ENCODE assay signal across 25 cellular contexts in genomic region chr12:110658882-110659281, GRCh38. TPM values are rescaled to one million over a fixed set of nuclear protein-coding genes. Genes with fewer than 3 reads are reported as not detected.
DNase-seq lines count a peak whose midpoint lies in the region; ATAC-seq, FAIRE-seq and TF ChIP-seq lines count a peak whose summit lies in the region.
"Had no signal": no experiment of that assay in that cellular context is flagged by ENCODE, and none has a peak within 500 bp of the region (broad histone marks: within the 10 kb centered on the region; RNA-seq: fewer than 3 reads in every experiment).

No MANE protein-coding gene starts in this region.

- no peak overlapping the region for H3K4me3 Mint-ChIP-seq in activated CD8-positive, alpha-beta T cell treated with anti-CD3 and anti-CD28 coated beads, Interleukin-2, amount 10 ng/mL, durations not matched to agents 7 days and 5 days
- H3K4me3 Mint-ChIP-seq: activated naive CD8-positive, alpha-beta T cell; activated T-helper 1 cell treated with anti-CD3 and anti-CD28 coated beads, Interleukin-12 subunit alpha, Interleukin-12 subunit beta, Interleukin-2, Interleukin-4 antibody, amounts not matched to agents 30 ng/mL and 10 ng/mL and 1 ng/mL, durations not matched to agents 14 hours and 24 hours and 36 hours; H9; nephron; type B pancreatic cell had no signal

- peaks cover 34% of the 10 kb centered on the region for H3K4me1 Mint-ChIP-seq in activated CD8-positive, alpha-beta T cell treated with anti-CD3 and anti-CD28 coated beads, Interleukin-2, amount 10 ng/mL, durations not matched to agents 7 days and 5 days (ENCODE audit: low read depth)

- H3K36me3 ChIP-seq in Karpas-422 (ENCODE audit: insufficient read depth, low read length) (no peaks in the 10 kb centered on the region), endothelial cell of umbilical vein (ENCODE audit: control insufficient read depth in 2 of 2, extremely low read depth in 1 of 2, insufficient read depth in 2 of 2, low read length in 2 of 2) (no peaks in the 10 kb centered on the region), lower lobe of right lung (peaks cover 7% of the 10 kb centered on the region)

- POLR2A ChIA-PET in activated CD8-positive, alpha-beta T cell treated with anti-CD3 and anti-CD28 coated beads, Interleukin-2, amount 10 ng/mL, durations not matched to agents 7 days and 5 days (lab: Charles Lee), result no interaction called here
- POLR2A ChIA-PET in endothelial cell of umbilical vein (lab: Charles Lee), result no interaction called here

- intact Hi-C loops in endothelial cell of umbilical vein (cut with micrococcal nuclease) (no loop called here), lower lobe of right lung (cut with DNase I) (no loop called here)

- H3K4me1 ChIP-seq in Karpas-422 (ENCODE audit: low read length), result peaks cover 10% of the 10 kb centered on the region
- H3K4me1 ChIP-seq in endothelial cell of umbilical vein (ENCODE audit: control insufficient read depth, extremely low read depth, insufficient read depth, low read length), result no peaks in the 10 kb centered on the region
- no peaks in the 10 kb centered on the region for H3K4me1 ChIP-seq in lower lobe of right lung
- H3K4me1 ChIP-seq: A549, Caco-2, parathyroid adenoma had no signal

- H3K9me3 Mint-ChIP-seq in activated CD8-positive, alpha-beta T cell treated with anti-CD3 and anti-CD28 coated beads, Interleukin-2, amount 10 ng/mL, durations not matched to agents 7 days and 5 days (ENCODE audit: insufficient read depth), result no peaks in the 10 kb centered on the region
- H3K9me3 Mint-ChIP-seq: activated T-helper 1 cell treated with anti-CD3 and anti-CD28 coated beads, Interleukin-12 subunit alpha, Interleukin-12 subunit beta, Interleukin-2, Interleukin-4 antibody, amounts not matched to agents 30 ng/mL and 10 ng/mL and 1 ng/mL, durations not matched to agents 14 hours and 24 hours and 36 hours; H9; nephron; type B pancreatic cell had no signal

- no peaks in the 10 kb centered on the region for H3K27me3 Mint-ChIP-seq in activated CD8-positive, alpha-beta T cell treated with anti-CD3 and anti-CD28 coated beads, Interleukin-2, amount 10 ng/mL, durations not matched to agents 7 days and 5 days (ENCODE audit: low read depth)
- H3K27me3 Mint-ChIP-seq: activated naive CD8-positive, alpha-beta T cell; type B pancreatic cell had no signal

- H3K36me3 Mint-ChIP-seq in activated CD8-positive, alpha-beta T cell treated with anti-CD3 and anti-CD28 coated beads, Interleukin-2, amount 10 ng/mL, durations not matched to agents 7 days and 5 days (ENCODE audit: low read depth), result peaks cover 61% of the 10 kb centered on the region

- H3K4me3 ChIP-seq in Karpas-422 (ENCODE audit: low read length) (no peak overlapping the region), endothelial cell of umbilical vein (replicated peaks in 1 of 3; ENCODE audit: insufficient read depth in 1 of 3, low read depth in 1 of 3, low read length in 3 of 3) (no peak overlapping the region), lower lobe of right lung (no peak overlapping the region)
- H3K4me3 ChIP-seq: A549 had no signal

- dilution Hi-C loops in endothelial cell of umbilical vein (cut with MboI; ENCODE audit: extremely low pct_ligation_motif_present, low sequenced_read_pairs), result no loop called here

- no peak for FAIRE-seq in endothelial cell of umbilical vein (lab: Jason Lieb, UNC)
- FAIRE-seq: A549, colon had no signal

- ATAC-seq in activated CD8-positive, alpha-beta T cell treated with anti-CD3 and anti-CD28 coated beads, Interleukin-2, amount 10 ng/mL, durations not matched to agents 7 days and 5 days, result no peak
- ATAC-seq in GM18858 (IDR thresholded peaks at IDR 0.05; ENCODE audit: unreplicated experiment) (no peak), lower lobe of right lung (no peak), GM21528 (IDR thresholded peaks at IDR 0.05; ENCODE audit: low FRiP score, unreplicated experiment) (no peak)
- ATAC-seq: PC-3 had no signal

- H3K4me2 ChIP-seq in Karpas-422 (ENCODE audit: low read depth, low read length, poor library complexity, severe bottlenecking), result no peak overlapping the region
- H3K4me2 ChIP-seq in endothelial cell of umbilical vein (ENCODE audit: insufficient read depth, low read length), result no peak overlapping the region
- H3K4me2 ChIP-seq: A549 had no signal

- H2AFZ ChIP-seq in Karpas-422 (ENCODE audit: low read length) (no peak overlapping the region), endothelial cell of umbilical vein (ENCODE audit: low read depth, low read length) (no peak overlapping the region)
- H2AFZ ChIP-seq: parathyroid adenoma had no signal

- H3K9me1 ChIP-seq in endothelial cell of umbilical vein (replicated peaks; ENCODE audit: control insufficient read depth, extremely low read depth, insufficient read depth, low read length), result no peaks in the 10 kb centered on the region

- DNase-seq in Ammon's horn (ENCODE audit: low spot score), result peak; percentile 35
- DNase-seq in Karpas-422, result peak; percentile 27
- DNase-seq in activated CD8-positive, alpha-beta T cell treated with anti-CD3 and anti-CD28 coated beads, Interleukin-2, amount 10 ng/mL, durations not matched to agents 7 days and 5 days, result no peak
- peak; percentile 10 for DNase-seq in endothelial cell of umbilical vein (ENCODE audit: low read depth, low spot score)
- no peak for DNase-seq in lower lobe of right lung
- DNase-seq in T1000 (lab: John Stamatoyannopoulos, UW), result no peak
- DNase-seq: activated CD4-positive, alpha-beta T cell treated with anti-CD3 and anti-CD28 coated beads for 4 hours; Caco-2; H9; MM.1S; NCI-H1436; PC-3; right cardiac atrium; SIG-M5; stimulated activated CD4-positive, alpha-beta T cell treated with anti-CD3 and anti-CD28 coated beads, Interleukin-4, amount 100 ng/mL, for 24 hours; T-helper 1 cell had no signal

- TF ChIP-seq CTCF in endothelial cell of umbilical vein (IDR thresholded peaks at IDR 0.05; ENCODE audit: extremely low read depth in 1 of 2, insufficient read depth in 1 of 2, low read depth in 1 of 2, low read length in 2 of 2) (no peak), lower lobe of right lung (IDR thresholded peaks at IDR 0.05) (no peak)

- H3K9me2 ChIP-seq in Karpas-422 (replicated peaks; ENCODE audit: insufficient read depth, low read length), result no peaks in the 10 kb centered on the region

- H3K9me3 ChIP-seq in Karpas-422 (ENCODE audit: low read length) (no peaks in the 10 kb centered on the region), endothelial cell of umbilical vein (replicated peaks; ENCODE audit: control insufficient read depth, insufficient read depth, low read length) (no peaks in the 10 kb centered on the region), lower lobe of right lung (no peaks in the 10 kb centered on the region)
- H3K9me3 ChIP-seq: A549, Caco-2 had no signal

- no peaks in the 10 kb centered on the region for H3K79me2 ChIP-seq in Karpas-422 (ENCODE audit: low read length)
- H3K79me2 ChIP-seq in endothelial cell of umbilical vein (ENCODE audit: control insufficient read depth, insufficient read depth, low read length), result no peaks in the 10 kb centered on the region
- H3K79me2 ChIP-seq: parathyroid adenoma had no signal

- H3K27me3 ChIP-seq in Karpas-422 (ENCODE audit: low read length) (no peaks in the 10 kb centered on the region), endothelial cell of umbilical vein (ENCODE audit: control insufficient read depth in 2 of 2, insufficient read depth in 2 of 2, low read length in 2 of 2) (no peaks in the 10 kb centered on the region), lower lobe of right lung (ENCODE audit: low read depth) (no peaks in the 10 kb centered on the region)

- H3K27ac Mint-ChIP-seq in activated CD8-positive, alpha-beta T cell treated with anti-CD3 and anti-CD28 coated beads, Interleukin-2, amount 10 ng/mL, durations not matched to agents 7 days and 5 days, result peak overlapping the region; percentile 11
- H3K27ac Mint-ChIP-seq: activated naive CD8-positive, alpha-beta T cell; activated T-helper 1 cell treated with anti-CD3 and anti-CD28 coated beads, Interleukin-12 subunit alpha, Interleukin-12 subunit beta, Interleukin-2, Interleukin-4 antibody, amounts not matched to agents 30 ng/mL and 10 ng/mL and 1 ng/mL, durations not matched to agents 14 hours and 24 hours and 36 hours; type B pancreatic cell had no signal

- TF ChIP-seq POLR2A in endothelial cell of umbilical vein (IDR thresholded peaks at IDR 0.05; ENCODE audit: low read depth, low read length), result no peak

- H4K20me1 ChIP-seq in Karpas-422 (ENCODE audit: insufficient read depth, low read depth, low read length) (no peaks in the 10 kb centered on the region), endothelial cell of umbilical vein (replicated peaks; ENCODE audit: control insufficient read depth, extremely low read depth, insufficient read depth, low read length) (no peaks in the 10 kb centered on the region)

- H3K27ac ChIP-seq in Karpas-422 (ENCODE audit: low read length) (no peak overlapping the region), endothelial cell of umbilical vein (ENCODE audit: insufficient read depth, low read depth, low read length) (no peak overlapping the region), lower lobe of right lung (no peak overlapping the region)
- H3K27ac ChIP-seq: A549, parathyroid adenoma had no signal

- CTCF ChIA-PET in activated CD8-positive, alpha-beta T cell treated with anti-CD3 and anti-CD28 coated beads, Interleukin-2, amount 10 ng/mL, durations not matched to agents 7 days and 5 days (lab: Charles Lee), result no interaction called here
- CTCF ChIA-PET in endothelial cell of umbilical vein (lab: Charles Lee), result no interaction called here

- H3K9ac ChIP-seq in Karpas-422 (ENCODE audit: low read length), result no peak overlapping the region
- H3K9ac ChIP-seq in endothelial cell of umbilical vein (replicated peaks; ENCODE audit: extremely low read depth, insufficient read depth, low read length), result no peak overlapping the region
- H3K9ac ChIP-seq: parathyroid adenoma had no signal

- BruUV-seq in endothelial cell of umbilical vein (replicated peaks; lab: Mats Ljungman, UMichigan), result no TSS peak

RNA-seq across cellular contexts. Expression of gene HVCN1, which starts 30.0 kb away (rescaled TPM):
- 5.1 and 11.5 TPM in 2 replicates for total RNA-seq in Karpas-422 (2014; rRNA removed; shearing (Covaris generic); ENCODE audit: low replicate concordance)
- 10 to 100 TPM; 28.6 to 30.8 TPM for total RNA-seq in activated CD8-positive, alpha-beta T cell treated with anti-CD3 and anti-CD28 coated beads, Interleukin-2, amount 10 ng/mL, durations not matched to agents 7 days and 5 days
- total RNA-seq in endothelial cell of umbilical vein, result 3.7 and 4.8 TPM in 2 replicates
- polyA plus RNA-seq in endothelial cell of umbilical vein, result 6.3 and 8.4 TPM in 2 replicates
- polyA plus RNA-seq in endothelial cell of umbilical vein (2011; cell fraction: cytosol; rRNA removed), result 6.0 and 6.9 TPM in 2 replicates
- 2.8 and 3.5 TPM in 2 replicates for polyA plus RNA-seq in endothelial cell of umbilical vein (2011; cell fraction: nucleus; rRNA removed)
- 4.6 and 6.8 TPM in 2 replicates for polyA plus RNA-seq in endothelial cell of umbilical vein (2012)
- polyA minus RNA-seq in endothelial cell of umbilical vein, result 3.8 and 6.5 TPM in 2 replicates
- not detected for polyA minus RNA-seq in endothelial cell of umbilical vein (2011; cell fraction: cytosol; rRNA and poly(A)+ RNA removed)
- 1.5 and 1.7 TPM in 2 replicates for polyA minus RNA-seq in endothelial cell of umbilical vein (2011; cell fraction: nucleus; rRNA and poly(A)+ RNA removed)
- total RNA-seq in lower lobe of right lung, result 29.2 TPM

RNA-seq across cellular contexts. Expression of gene TCTN1, which starts 45.0 kb away (rescaled TPM):
- 31.0 and 31.3 TPM in 2 replicates for total RNA-seq in Karpas-422 (2014; rRNA removed; shearing (Covaris generic); ENCODE audit: low replicate concordance)
- total RNA-seq in activated CD8-positive, alpha-beta T cell treated with anti-CD3 and anti-CD28 coated beads, Interleukin-2, amount 10 ng/mL, durations not matched to agents 7 days and 5 days, result 1 to 10 TPM; 5.9 to 7.9 TPM
- 20.1 and 21.1 TPM in 2 replicates for total RNA-seq in endothelial cell of umbilical vein
- 23.3 and 31.4 TPM in 2 replicates for polyA plus RNA-seq in endothelial cell of umbilical vein
- polyA plus RNA-seq in endothelial cell of umbilical vein (2011; cell fraction: cytosol; rRNA removed), result 14.4 and 16.1 TPM in 2 replicates
- 47.1 and 52.0 TPM in 2 replicates for polyA plus RNA-seq in endothelial cell of umbilical vein (2011; cell fraction: nucleus; rRNA removed)
- polyA plus RNA-seq in endothelial cell of umbilical vein (2012), result 18.2 and 19.8 TPM in 2 replicates
- 18.0 and 22.5 TPM in 2 replicates for polyA minus RNA-seq in endothelial cell of umbilical vein
- 8.7 TPM for polyA minus RNA-seq in endothelial cell of umbilical vein (2011; cell fraction: cytosol; rRNA and poly(A)+ RNA removed)
- 26.1 and 28.0 TPM in 2 replicates for polyA minus RNA-seq in endothelial cell of umbilical vein (2011; cell fraction: nucleus; rRNA and poly(A)+ RNA removed)
- total RNA-seq in lower lobe of right lung, result 40.1 TPM

Comparison
In these comparisons a context has a peak if more than half of its experiments do, and no peak if none do; other contexts are left out.
1. DNase-seq: peak in Ammon's horn (single experiment), Karpas-422 (single experiment) and endothelial cell of umbilical vein (single experiment); none in activated CD8-positive, alpha-beta T cell treated with anti-CD3 and anti-CD28 coated beads, Interleukin-2, amount 10 ng/mL, durations not matched to agents 7 days and 5 days (single experiment), lower lobe of right lung (single experiment) and T1000 (single experiment).